In the genomic region with DNA sequence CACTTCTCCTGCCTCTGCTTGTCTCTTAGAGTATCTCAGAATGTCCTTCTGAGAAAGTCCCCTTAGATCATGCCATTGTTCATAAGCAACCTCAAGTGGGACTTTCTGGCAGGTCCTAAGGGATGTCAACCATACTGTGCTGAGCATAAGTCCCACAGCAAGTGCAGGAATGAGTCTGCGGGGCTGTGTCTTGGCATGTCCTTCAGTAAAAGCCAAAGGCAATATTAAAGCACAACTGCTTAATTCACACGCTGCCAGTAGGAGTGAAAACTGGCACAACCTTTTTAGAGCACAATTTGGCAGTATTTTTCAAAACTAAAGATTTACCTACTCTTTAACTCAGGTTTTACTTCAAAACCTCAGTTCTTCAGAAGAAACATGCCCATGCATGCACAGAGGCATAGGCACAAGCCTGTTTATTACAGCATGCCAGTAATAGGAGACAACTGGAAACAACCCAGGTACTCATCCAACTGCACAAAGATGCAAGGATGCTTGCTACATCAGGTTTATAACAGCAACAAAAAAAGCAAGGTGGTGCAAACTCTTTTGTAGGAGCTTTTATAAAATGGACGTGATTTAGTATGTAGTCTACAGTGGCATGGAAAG, we compare ENCODE assay signal across 1 cellular context.
TF ChIP-seq lines count a peak whose summit lies in the region.

No MANE protein-coding gene starts in this region.

TF ChIP-seq in HEK293, 187 proteins besides CTCF, POLR2A, EP300 and RAD21 (continued from another document):
- TF ChIP-seq INSM2 (tag by site-specific recombination; IDR thresholded peaks at IDR 0.05) (no peak), ZNF416 (tag by site-specific recombination; IDR thresholded peaks at IDR 0.05) (no peak), ZNF155 (tag by site-specific recombination; IDR thresholded peaks at IDR 0.05) (no peak), ZNF544 (tag by site-specific recombination; IDR thresholded peaks at IDR 0.05) (no peak), REPIN1 (tag by site-specific recombination; IDR thresholded peaks at IDR 0.05; ENCODE audit: low read depth) (no peak), ZNF184 (tag by site-specific recombination; IDR thresholded peaks at IDR 0.05) (no peak), ZNF677 (tag by site-specific recombination; IDR thresholded peaks at IDR 0.05) (no peak), WT1 (tag by site-specific recombination; IDR thresholded peaks at IDR 0.05) (no peak), ZNF629 (tag by site-specific recombination; IDR thresholded peaks at IDR 0.05) (no peak)
